22 cellular contexts compared by ENCODE assay signal in the genomic region with DNA sequence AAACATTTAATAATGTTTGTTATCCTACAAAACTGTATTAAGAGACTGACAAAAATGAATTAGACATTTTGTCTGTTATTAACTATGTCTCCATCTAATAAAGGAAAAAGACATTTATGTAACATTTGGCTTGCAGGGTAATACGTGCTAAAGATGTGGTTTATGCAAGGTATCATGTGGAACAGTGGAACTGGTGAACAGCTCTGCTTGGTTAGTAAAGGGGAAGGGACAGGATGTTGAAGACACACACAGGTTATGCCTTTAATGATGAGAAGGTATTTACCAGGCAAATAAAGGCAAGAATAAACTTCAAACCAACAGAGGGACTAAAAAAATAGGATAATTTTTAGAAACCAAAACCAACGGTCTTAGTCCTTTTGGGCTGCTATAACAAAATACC.
"Had no signal": no experiment of that assay in that cellular context is flagged by ENCODE, and none has a peak within 500 bp of the region (broad histone marks: within the 10 kb centered on the region; RNA-seq: fewer than 3 reads in every experiment).

No MANE protein-coding gene starts in this region.

- DNase-seq: dorsolateral prefrontal cortex; effector CD4-positive, alpha-beta T cell; endodermal cell; foreskin keratinocyte; heart left ventricle; kidney; natural killer cell; pancreas; retina; right lobe of liver; small intestine; stimulated activated CD4-positive, alpha-beta T cell treated with anti-CD3 and anti-CD28 coated beads, Interleukin-15, amount 100 ng/mL, for 24 hours; stimulated activated CD4-positive, alpha-beta T cell treated with anti-CD3 and anti-CD28 coated beads, Interleukin-2, amount 100 ng/mL, for 48 hours; stimulated activated naive CD4-positive, alpha-beta T cell; stimulated activated naive CD8-positive, alpha-beta T cell treated with anti-CD3 and anti-CD28 coated beads, Interleukin-15, amount 100 ng/mL, for 72 hours; transverse colon; upper lobe of right lung; uterus had no signal

- ATAC-seq: foreskin keratinocyte; gastroesophageal sphincter; heart left ventricle; left lobe of liver; natural killer cell; pancreas; right lobe of liver; stimulated activated naive CD8-positive, alpha-beta T cell treated with anti-CD3 and anti-CD28 coated beads, Interleukin-15, amount 100 ng/mL, for 72 hours; upper lobe of right lung had no signal

- H3K9me3 Mint-ChIP-seq: natural killer cell, neural crest cell had no signal

- H3K27ac Mint-ChIP-seq: endodermal cell; memory B cell; natural killer cell; stimulated activated naive CD8-positive, alpha-beta T cell treated with anti-CD3 and anti-CD28 coated beads, Interleukin-15, amount 100 ng/mL, for 72 hours had no signal

- H3K4me1 Mint-ChIP-seq: memory B cell; neural crest cell; stimulated activated naive CD8-positive, alpha-beta T cell treated with anti-CD3 and anti-CD28 coated beads, Interleukin-15, amount 100 ng/mL, for 72 hours had no signal

- H3K36me3 Mint-ChIP-seq: memory B cell, natural killer cell had no signal

- H3K27me3 Mint-ChIP-seq: memory B cell; stimulated activated naive CD8-positive, alpha-beta T cell treated with anti-CD3 and anti-CD28 coated beads, Interleukin-15, amount 100 ng/mL, for 72 hours had no signal

- H3K4me3 Mint-ChIP-seq: endodermal cell; memory B cell; natural killer cell; neural crest cell; stimulated activated naive CD8-positive, alpha-beta T cell treated with anti-CD3 and anti-CD28 coated beads, Interleukin-15, amount 100 ng/mL, for 72 hours had no signal
